Comparison of ENCODE assay signal across 1 cellular context in genomic region chr1:52368383-52369172, GRCh38.
TF ChIP-seq lines count a peak whose summit lies in the region.

No MANE protein-coding gene starts in this region.

TF ChIP-seq in GM23338, 12 proteins besides CTCF, POLR2A, EP300 and RAD21 (continued from another document):
- TF ChIP-seq ZNF462 (CRISPR knock-in tag; IDR thresholded peaks at IDR 0.05) = no peak
